Comparison of ENCODE assay signal across 14 cellular contexts in genomic region chr3:150759319-150759718, GRCh38. TPM values are rescaled to one million over a fixed set of nuclear protein-coding genes. Genes with fewer than 3 reads are reported as not detected.
DNase-seq lines count a peak whose midpoint lies in the region; ATAC-seq and TF ChIP-seq lines count a peak whose summit lies in the region.
"Had no signal": no experiment of that assay in that cellular context is flagged by ENCODE, and none has a peak within 500 bp of the region (broad histone marks: within the 10 kb centered on the region; RNA-seq: fewer than 3 reads in every experiment).

No MANE protein-coding gene starts in this region.

- peak overlapping the region; percentile 98 for H3K27ac Mint-ChIP-seq in activated CD4-positive, alpha-beta T cell treated with anti-CD3 and anti-CD28 coated beads for 36 hours

- peaks cover 49% of the 10 kb centered on the region for H3K4me1 Mint-ChIP-seq in activated CD4-positive, alpha-beta T cell treated with anti-CD3 and anti-CD28 coated beads for 36 hours

- 0 out of 2 replicates have a peak overlapping the region, but pooled peaks have one; percentile 6 for H3K27ac ChIP-seq in PC-9
- H3K27ac ChIP-seq in epithelial cell of prostate = peak overlapping the region; percentile 96
- H3K27ac ChIP-seq in smooth muscle cell (ENCODE audit: low read depth) = peak overlapping the region; percentile 50
- peak overlapping the region in 2 of 4 donors; percentile 97 to 99 for H3K27ac ChIP-seq in sigmoid colon

- in situ Hi-C loops in ACHN (cut with HindIII; ENCODE audit: low pct_ligation_motif_present, low pct_unique_long_range_greater_than_20kb, low sequenced_read_pairs) = no loop called here

- no peak for TF ChIP-seq CTCF in PC-9 (conservative IDR thresholded peaks at IDR 0.05)
- TF ChIP-seq CTCF in smooth muscle cell (IDR thresholded peaks at IDR 0.05; ENCODE audit: borderline replicate concordance, insufficient read depth, poor library complexity, severe bottlenecking) = no peak
- no peak for TF ChIP-seq CTCF in sigmoid colon (IDR thresholded peaks at IDR 0.05)

- no peaks in the 10 kb centered on the region for H3K9me2 ChIP-seq in PC-9 (ENCODE audit: insufficient read depth)

- H3F3A ChIP-seq in PC-9 (ENCODE audit: insufficient read depth, low read depth) = peaks cover 13% of the 10 kb centered on the region
- peaks cover 2% of the 10 kb centered on the region for H3F3A ChIP-seq in smooth muscle cell (ENCODE audit: low read depth)

- H3K4me2 ChIP-seq in PC-9 (peak overlapping the region; percentile 83), smooth muscle cell (peak overlapping the region; percentile 82)

- H3K9ac ChIP-seq in smooth muscle cell (ENCODE audit: low read depth) = no peak overlapping the region

- DNase-seq in activated CD4-positive, alpha-beta T cell treated with anti-CD3 and anti-CD28 coated beads for 36 hours = peak; percentile 42
- no peak for DNase-seq in activated CD4-positive, alpha-beta T cell treated with anti-CD3 and anti-CD28 coated beads for 4 hours
- DNase-seq in PC-9 (peak in 1 of 2 experiments; percentile 37), epithelial cell of prostate (ENCODE audit: low read depth, low spot score) (peak; percentile 79), smooth muscle cell (lab: John Stamatoyannopoulos, UW; ENCODE audit: unreplicated experiment) (no peak), sigmoid colon (no peak), ACHN (no peak), foreskin melanocyte (no peak)
- DNase-seq: midbrain, NCI-H2029 had no signal

- H2AFZ ChIP-seq in PC-9 (no peak overlapping the region), smooth muscle cell (ENCODE audit: low read depth) (no peak overlapping the region)

- intact Hi-C loops in activated CD4-positive, alpha-beta T cell treated with anti-CD3 and anti-CD28 coated beads for 36 hours (cut with DNase I, micrococcal nuclease) = no loop called here
- intact Hi-C loops in PC-9 (cut with micrococcal nuclease; ENCODE audit: unreplicated experiment) (no loop called here), sigmoid colon (cut with DNase I) (no loop called here)

- H3K4me1 ChIP-seq in PC-9 (replicated peaks; ENCODE audit: insufficient read depth) (peaks cover 32% of the 10 kb centered on the region), smooth muscle cell (ENCODE audit: low read depth) (peaks cover 25% of the 10 kb centered on the region), sigmoid colon (peaks cover 0 to 60% (median 46%) of the 10 kb centered on the region in 4 donors)

- H3K79me2 ChIP-seq in PC-9 (ENCODE audit: low read depth) (peaks cover 72% of the 10 kb centered on the region), smooth muscle cell (ENCODE audit: low read depth) (peaks cover 81% of the 10 kb centered on the region)

- TF ChIP-seq EP300 in sigmoid colon (IDR thresholded peaks at IDR 0.05) = no peak

- no peaks in the 10 kb centered on the region for H3K27me3 ChIP-seq in PC-9 (ENCODE audit: insufficient read depth, low read depth)
- no peaks in the 10 kb centered on the region for H3K27me3 ChIP-seq in smooth muscle cell (ENCODE audit: low read depth)
- H3K27me3 ChIP-seq in sigmoid colon = no peaks in the 10 kb centered on the region

- H4K20me1 ChIP-seq in PC-9 (ENCODE audit: insufficient read depth) (peaks cover 16% of the 10 kb centered on the region; the same call in 1 of the 2 replicates), smooth muscle cell (ENCODE audit: low read depth) (peaks cover 77% of the 10 kb centered on the region)

- BruUV-seq in PC-9 (replicated peaks; lab: Mats Ljungman, UMichigan) = no TSS peak

- H3K27me3 Mint-ChIP-seq in activated CD4-positive, alpha-beta T cell treated with anti-CD3 and anti-CD28 coated beads for 36 hours = no peaks in the 10 kb centered on the region

- peak; percentile 13 for ATAC-seq in activated CD4-positive, alpha-beta T cell treated with anti-CD3 and anti-CD28 coated beads for 36 hours
- ATAC-seq: Right ventricle myocardium inferior had no signal

- POLR2A ChIA-PET in activated CD4-positive, alpha-beta T cell treated with anti-CD3 and anti-CD28 coated beads for 36 hours (lab: Charles Lee) = interaction anchor here (0.5 to 6.7 kb wide), 12 partner anchors 8 to 444 kb away, joined by 3 to 73 read pairs (median 6); partner anchors contain the start of genes ERICH6 and GPR171
- POLR2A ChIA-PET in PC-9 (lab: Charles Lee; ENCODE audit: unreplicated experiment) = interaction anchor here (0.8 kb wide), 1 partner anchor 162 kb away, joined by 8 read pairs; no protein-coding TSS in a partner anchor

- H3K36me3 ChIP-seq in PC-9 (ENCODE audit: low read depth) = 0 out of 2 replicates have a peak, but pooled peaks cover 16% of the 10 kb centered on the region
- H3K36me3 ChIP-seq in smooth muscle cell (ENCODE audit: low read depth) = no peaks in the 10 kb centered on the region
- H3K36me3 ChIP-seq in sigmoid colon = no peaks in the 10 kb centered on the region

- H3K4me3 ChIP-seq in PC-9 = no peak overlapping the region
- peak overlapping the region; percentile 60 for H3K4me3 ChIP-seq in smooth muscle cell
- H3K4me3 ChIP-seq in sigmoid colon = no peak overlapping the region

- H3K4me3 Mint-ChIP-seq in activated CD4-positive, alpha-beta T cell treated with anti-CD3 and anti-CD28 coated beads for 36 hours = peak overlapping the region; percentile 85

- CTCF ChIA-PET in activated CD4-positive, alpha-beta T cell treated with anti-CD3 and anti-CD28 coated beads for 36 hours (lab: Charles Lee) = interaction anchor here (0.9 to 4.2 kb wide), 9 partner anchors 9 to 45 kb away, joined by 3 to 23 read pairs (median 8); no protein-coding TSS in a partner anchor
- CTCF ChIA-PET in PC-9 (lab: Charles Lee) = no interaction called here

- peaks cover 72% of the 10 kb centered on the region for H3K36me3 Mint-ChIP-seq in activated CD4-positive, alpha-beta T cell treated with anti-CD3 and anti-CD28 coated beads for 36 hours (ENCODE audit: low read depth)

- H3K9me3 ChIP-seq in PC-9 (ENCODE audit: insufficient read depth, low read depth) = no peaks in the 10 kb centered on the region
- no peaks in the 10 kb centered on the region for H3K9me3 ChIP-seq in smooth muscle cell (replicated peaks; ENCODE audit: low read depth)
- H3K9me3 ChIP-seq in sigmoid colon = no peaks in the 10 kb centered on the region

- no peak for TF ChIP-seq POLR2A in sigmoid colon (IDR thresholded peaks at IDR 0.05)

- no peaks in the 10 kb centered on the region for H3K9me3 Mint-ChIP-seq in activated CD4-positive, alpha-beta T cell treated with anti-CD3 and anti-CD28 coated beads for 36 hours (ENCODE audit: low read depth)

- 74% methylated on average over 3 of the region's 3 CpGs for WGBS in smooth muscle cell (ENCODE audit: low lambda C conversion rate)
- WGBS in sigmoid colon, 2 donors = 54 to 66% methylated on average over 3 of the region's 3 CpGs

RNA-seq across cellular contexts. Expression of gene SIAH2, which starts 3.6 kb away (rescaled TPM):
- total RNA-seq in activated CD4-positive, alpha-beta T cell treated with anti-CD3 and anti-CD28 coated beads for 36 hours = 100 to 1,000 TPM in 1 of 2 experiments, 10 to 100 TPM in 1; 85.7 to 154 TPM
- total RNA-seq in PC-9 (2021) (19.4 and 20.3 TPM in 2 replicates), smooth muscle cell (38.1 and 43.9 TPM in 2 replicates), sigmoid colon (10 to 100 TPM; 21.2 to 35.0 (median 24.5) TPM)
- polyA plus RNA-seq in smooth muscle cell (44.9 and 45.8 TPM in 2 replicates), sigmoid colon (10 to 100 TPM; 12.0 to 19.1 (median 15.0) TPM)

RNA-seq across cellular contexts. Expression of gene ERICH6, which starts 55.6 kb away (rescaled TPM):
- under 1 TPM in 1 of 2 experiments, not detected in 1; 0.58 TPM for total RNA-seq in activated CD4-positive, alpha-beta T cell treated with anti-CD3 and anti-CD28 coated beads for 36 hours
- not detected in 2 replicates for total RNA-seq in PC-9 (2021)
- total RNA-seq in smooth muscle cell = not detected in 2 replicates
- 0.38 TPM in 1 of 2 replicates, not detected in the other for polyA plus RNA-seq in smooth muscle cell
- not detected for total RNA-seq in sigmoid colon
- polyA plus RNA-seq in sigmoid colon = not detected
- total RNA-seq: A172; activated CD8-positive, alpha-beta memory T cell treated with anti-CD3 and anti-CD28 coated beads for 36 hours; chondrocyte; Right ventricle myocardium inferior had no signal

Comparison
In these comparisons a context has a peak if more than half of its experiments do, and no peak if none do; other contexts are left out.
1. DNase-seq: peak in activated CD4-positive, alpha-beta T cell treated with anti-CD3 and anti-CD28 coated beads for 36 hours (single experiment) and epithelial cell of prostate (single experiment); none in activated CD4-positive, alpha-beta T cell treated with anti-CD3 and anti-CD28 coated beads for 4 hours (0 of 2), smooth muscle cell (single experiment), sigmoid colon (single experiment), ACHN (single experiment) and foreskin melanocyte (single experiment).